1 cellular context compared by ENCODE assay signal in genomic region chr17:41651625-41652460, GRCh38.
TF ChIP-seq lines count a peak whose summit lies in the region.

No MANE protein-coding gene starts in this region.

TF ChIP-seq in H1, 55 proteins besides CTCF, POLR2A, EP300 and RAD21 (continued from another document):
- no peak for TF ChIP-seq FOSL1 (IDR thresholded peaks at IDR 0.05; ENCODE audit: insufficient read depth, low read depth, low read length)
- TF ChIP-seq ZNF274 (IDR thresholded peaks at IDR 0.05; ENCODE audit: borderline replicate concordance, extremely low read depth, low read length) = no peak
- no peak for TF ChIP-seq KDM1A (IDR thresholded peaks at IDR 0.05; ENCODE audit: borderline replicate concordance, low read length)
- no peak for TF ChIP-seq BCL11A (IDR thresholded peaks at IDR 0.05; ENCODE audit: low read depth in 2 of 2, low read length in 2 of 2)
- no peak for TF ChIP-seq RBBP5 (IDR thresholded peaks at IDR 0.05; ENCODE audit: borderline replicate concordance, low read depth, low read length)
- TF ChIP-seq JUN (IDR thresholded peaks at IDR 0.05; ENCODE audit: low read depth, low read length) = no peak
- no peak for TF ChIP-seq SIRT6 (IDR thresholded peaks at IDR 0.05; ENCODE audit: low read length)
- TF ChIP-seq CBX8 (IDR thresholded peaks at IDR 0.05; ENCODE audit: borderline replicate concordance, low read depth, low read length) = no peak
- TF ChIP-seq SIX5 (IDR thresholded peaks at IDR 0.05; ENCODE audit: low read depth, low read length) = no peak
- TF ChIP-seq SUZ12 (IDR thresholded peaks at IDR 0.05; ENCODE audit: low read length) = no peak
- TF ChIP-seq TCF12 (IDR thresholded peaks at IDR 0.05; ENCODE audit: low read depth, low read length) = no peak
TF ChIP-seq in H1: peak in this region for 0.
